ENCODE assay signal across 8 cellular contexts in genomic region chr5:88889165-88890069, GRCh38. TPM values are rescaled to one million over a fixed set of nuclear protein-coding genes. Genes with fewer than 3 reads are reported as not detected.
A peak's percentile ranks its signal among the peaks of the same experiment; 100 is the strongest.
DNase-seq lines count a peak whose midpoint lies in the region; ATAC-seq, FAIRE-seq and TF ChIP-seq lines count a peak whose summit lies in the region.

No MANE protein-coding gene starts in this region.

- no peaks in the 10 kb centered on the region for H3K9me2 ChIP-seq in Karpas-422 (replicated peaks; ENCODE audit: insufficient read depth, low read length)
- no peaks in the 10 kb centered on the region for H3K9me2 ChIP-seq in hepatocyte (replicated peaks; ENCODE audit: insufficient read depth)

- H3K9ac ChIP-seq in Karpas-422 (ENCODE audit: low read length): peak overlapping the region; percentile 88

- H4K20me1 ChIP-seq in Karpas-422 (ENCODE audit: insufficient read depth, low read depth, low read length) (no peaks in the 10 kb centered on the region), hepatocyte (ENCODE audit: insufficient read depth, poor library complexity, severe bottlenecking) (no peaks in the 10 kb centered on the region)

- H3K27ac ChIP-seq in A549: no peak overlapping the region
- H3K27ac ChIP-seq in Karpas-422 (ENCODE audit: low read length): peak overlapping the region; percentile 91
- H3K27ac ChIP-seq in adipose tissue (ENCODE audit: low read depth, low read length): peak overlapping the region; percentile 15
- H3K27ac ChIP-seq in hepatocyte: no peak overlapping the region
- peak overlapping the region; percentile 88 for H3K27ac ChIP-seq in psoas muscle

- intact Hi-C loops in psoas muscle (cut with DNase I): loop anchor here in 1 of 2 donors (10.0 kb wide), 1 partner anchor 555 kb away; no protein-coding TSS in a partner anchor

- H3K4me2 ChIP-seq in A549 (0 out of 3 replicates have a peak overlapping the region, but pooled peaks have one; percentile 21), Karpas-422 (ENCODE audit: low read depth, low read length, poor library complexity, severe bottlenecking) (peak overlapping the region; percentile 98), hepatocyte (peak overlapping the region; percentile 93)

- ATAC-seq in A549 (0 out of 6 replicates have a peak, but pooled peaks of 1 of the 2 experiments have one; percentile 22), psoas muscle (peak; percentile 74 to 89 (median 82))

- H3K27me3 ChIP-seq in Karpas-422 (ENCODE audit: low read length) (no peaks in the 10 kb centered on the region), hepatocyte (peaks cover 17% of the 10 kb centered on the region), psoas muscle (ENCODE audit: insufficient read depth in 3 of 3, low read length in 2 of 3) (no peaks in the 10 kb centered on the region)

- no peak for TF ChIP-seq RAD21 in A549 (conservative IDR thresholded peaks at IDR 0.05 in 1 of 2, IDR thresholded peaks at IDR 0.05 in 1 of 2)

- no peak for TF ChIP-seq EP300 in A549 (IDR thresholded peaks at IDR 0.05)

- no peaks in the 10 kb centered on the region for H3K9me3 ChIP-seq in A549
- H3K9me3 ChIP-seq in Karpas-422 (ENCODE audit: low read length): no peaks in the 10 kb centered on the region
- H3K9me3 ChIP-seq in hepatocyte (ENCODE audit: low read depth): no peaks in the 10 kb centered on the region
- no peaks in the 10 kb centered on the region for H3K9me3 ChIP-seq in psoas muscle

- no peaks in the 10 kb centered on the region for H3K4me1 ChIP-seq in A549
- peaks cover 64% of the 10 kb centered on the region for H3K4me1 ChIP-seq in Karpas-422 (ENCODE audit: low read length)
- no peaks in the 10 kb centered on the region for H3K4me1 ChIP-seq in hepatocyte (ENCODE audit: insufficient read depth)
- H3K4me1 ChIP-seq in psoas muscle: peaks cover 72% of the 10 kb centered on the region

- H2AFZ ChIP-seq in Karpas-422 (ENCODE audit: low read length) (peak overlapping the region; percentile 89), hepatocyte (peak overlapping the region; percentile 70)

- peaks cover under 1% of the 10 kb centered on the region for H3K79me2 ChIP-seq in Karpas-422 (ENCODE audit: low read length)
- H3K79me2 ChIP-seq in hepatocyte: no peaks in the 10 kb centered on the region

- 29% methylated on average over 38 of the region's 50 CpGs for WGBS in A549 (ENCODE audit: missing lambda C conversion rate)
- WGBS in adipose tissue, 3 donors: 1 to 2% (median 2%) methylated on average over 50 of the region's 50 CpGs
- 2% methylated on average over 40 of the region's 50 CpGs for WGBS in hepatocyte (ENCODE audit: low lambda C conversion rate, missing lambda C conversion rate)
- WGBS in psoas muscle, 3 donors: 0 to 2% (median 0%) methylated on average over 47 to 50 of the region's 50 CpGs

- H3K4me3 ChIP-seq in A549 (no peak overlapping the region), Karpas-422 (ENCODE audit: low read length) (peak overlapping the region; percentile 80), hepatocyte (peak overlapping the region; percentile 41), psoas muscle (peak overlapping the region; percentile 76)

- TF ChIP-seq CTCF in A549 (IDR thresholded peaks at IDR 0.05) (no peak), hepatocyte (IDR thresholded peaks at IDR 0.05; ENCODE audit: poor library complexity) (no peak), psoas muscle (IDR thresholded peaks at IDR 0.05) (no peak), D721Med (IDR thresholded peaks at IDR 0.05; ENCODE audit: insufficient read depth, missing control alignments) (no peak)

- POLR2A ChIA-PET in A549 (lab: Yijun Ruan, JAX): no interaction called here

- no peak for TF ChIP-seq POLR2A in A549 (IDR thresholded peaks at IDR 0.05; ENCODE audit: low read length)
- TF ChIP-seq POLR2A in GM19193 (IDR thresholded peaks at IDR 0.05; ENCODE audit: extremely low read depth, insufficient read depth, insufficient read length): peak; percentile 65

- no peak for DNase-seq in A549 (ENCODE audit: low read depth in 1 of 2, low spot score in 1 of 2)
- DNase-seq in Karpas-422: peak; percentile 84
- DNase-seq in hepatocyte (ENCODE audit: low spot score): peak; percentile 49
- DNase-seq in psoas muscle: peak; percentile 72 to 86
- no peak for DNase-seq in T1000 (lab: John Stamatoyannopoulos, UW)
- DNase-seq in D721Med (ENCODE audit: insufficient read length, low spot score): no peak

- CTCF ChIA-PET in A549 (lab: Yijun Ruan, JAX): interaction anchor here (1.0 to 1.3 kb wide), 2 partner anchors 160 to 198 kb away, joined by 3 read pairs; no protein-coding TSS in a partner anchor

- H3K36me3 ChIP-seq in Karpas-422 (ENCODE audit: insufficient read depth, low read length) (no peaks in the 10 kb centered on the region), hepatocyte (replicated peaks; ENCODE audit: insufficient read depth, low read depth) (no peaks in the 10 kb centered on the region), psoas muscle (ENCODE audit: insufficient read depth in 1 of 2, low read depth in 1 of 2) (no peaks in the 10 kb centered on the region)

- FAIRE-seq in A549 (lab: Jason Lieb, UNC) (no peak), D721Med (lab: Jason Lieb, UNC) (no peak)

TF ChIP-seq in A549, 52 proteins besides CTCF, POLR2A, EP300 and RAD21:
- TF ChIP-seq MAFK (IDR thresholded peaks at IDR 0.05; ENCODE audit: partially characterized antibody): no peak
- TF ChIP-seq ESRRA (IDR thresholded peaks at IDR 0.05; ENCODE audit: borderline replicate concordance, low read length): no peak
- no peak for TF ChIP-seq EHMT2 (IDR thresholded peaks at IDR 0.05; ENCODE audit: low read depth)
- TF ChIP-seq, protein P1, sequence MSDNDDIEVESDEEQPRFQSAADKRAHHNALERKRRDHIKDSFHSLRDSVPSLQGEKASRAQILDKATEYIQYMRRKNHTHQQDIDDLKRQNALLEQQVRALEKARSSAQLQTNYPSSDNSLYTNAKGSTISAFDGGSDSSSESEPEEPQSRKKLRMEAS (IDR thresholded peaks at IDR 0.05): no peak
- TF ChIP-seq, protein P2, sequence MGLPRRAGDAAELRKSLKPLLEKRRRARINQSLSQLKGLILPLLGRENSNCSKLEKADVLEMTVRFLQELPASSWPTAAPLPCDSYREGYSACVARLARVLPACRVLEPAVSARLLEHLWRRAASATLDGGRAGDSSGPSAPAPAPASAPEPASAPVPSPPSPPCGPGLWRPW (IDR thresholded peaks at IDR 0.05): no peak
- no peak for TF ChIP-seq CBX2 (IDR thresholded peaks at IDR 0.05; ENCODE audit: borderline replicate concordance, low read depth)
- no peak for TF ChIP-seq KDM1A (IDR thresholded peaks at IDR 0.05; ENCODE audit: low read depth)

RNA-seq across cellular contexts. Expression of gene MEF2C, which starts 6.4 kb away (rescaled TPM):
- polyA plus RNA-seq in A549 (2011; rRNA removed): 0.03 and 0.05 TPM in 2 replicates
- not detected in 2 replicates for polyA plus RNA-seq in A549 (2012; cell fraction: cytosol; rRNA removed)
- not detected in 2 replicates for polyA plus RNA-seq in A549 (2012; cell fraction: nucleus; rRNA removed)
- polyA plus RNA-seq in A549 (2017; fragmentation: RNase III; extraction: RNeasy Plus Mini Kit Qiagen cat#74134 plus additional on column Dnase treatment): 0.06 to 0.12 TPM (median 0.10 TPM) in 3 replicates
- polyA minus RNA-seq in A549 (2011; rRNA and poly(A)+ RNA removed): 0.05 and 0.12 TPM in 2 replicates
- 105 and 171 TPM in 2 replicates for total RNA-seq in Karpas-422 (2014; rRNA removed; shearing (Covaris generic); ENCODE audit: low replicate concordance)
- polyA plus RNA-seq in adipose tissue: 10 to 100 TPM in 2 of 3 donors, 1 to 10 TPM in 1; 3.3 to 15.6 (median 14.3) TPM
- total RNA-seq in hepatocyte: 11.0 and 14.6 TPM in 2 replicates
- polyA plus RNA-seq in hepatocyte: 5.9 and 6.0 TPM in 2 replicates
- total RNA-seq in psoas muscle: 100 to 1,000 TPM; 148 to 530 (median 257) TPM
- 10 to 100 TPM in 2 of 3 donors, 1 to 10 TPM in 1; 9.3 to 96.4 (median 32.0) TPM for polyA plus RNA-seq in psoas muscle

Comparison
In these comparisons a context has a peak if more than half of its experiments do, and no peak if none do; other contexts are left out.
1. DNase-seq: peak in Karpas-422 (single experiment), hepatocyte (single experiment) and psoas muscle (2 of 2); none in A549 (0 of 2), T1000 (single experiment) and D721Med (single experiment).
2. H3K27ac ChIP-seq: peak in Karpas-422 (single experiment), adipose tissue (single experiment) and psoas muscle (single experiment); none in A549 (0 of 2) and hepatocyte (single experiment).
3. H3K4me2 ChIP-seq: peak in every context shown above with its lines; median percentile 98 in Karpas-422; 93 in hepatocyte; 21 in A549.